In the genomic region with DNA sequence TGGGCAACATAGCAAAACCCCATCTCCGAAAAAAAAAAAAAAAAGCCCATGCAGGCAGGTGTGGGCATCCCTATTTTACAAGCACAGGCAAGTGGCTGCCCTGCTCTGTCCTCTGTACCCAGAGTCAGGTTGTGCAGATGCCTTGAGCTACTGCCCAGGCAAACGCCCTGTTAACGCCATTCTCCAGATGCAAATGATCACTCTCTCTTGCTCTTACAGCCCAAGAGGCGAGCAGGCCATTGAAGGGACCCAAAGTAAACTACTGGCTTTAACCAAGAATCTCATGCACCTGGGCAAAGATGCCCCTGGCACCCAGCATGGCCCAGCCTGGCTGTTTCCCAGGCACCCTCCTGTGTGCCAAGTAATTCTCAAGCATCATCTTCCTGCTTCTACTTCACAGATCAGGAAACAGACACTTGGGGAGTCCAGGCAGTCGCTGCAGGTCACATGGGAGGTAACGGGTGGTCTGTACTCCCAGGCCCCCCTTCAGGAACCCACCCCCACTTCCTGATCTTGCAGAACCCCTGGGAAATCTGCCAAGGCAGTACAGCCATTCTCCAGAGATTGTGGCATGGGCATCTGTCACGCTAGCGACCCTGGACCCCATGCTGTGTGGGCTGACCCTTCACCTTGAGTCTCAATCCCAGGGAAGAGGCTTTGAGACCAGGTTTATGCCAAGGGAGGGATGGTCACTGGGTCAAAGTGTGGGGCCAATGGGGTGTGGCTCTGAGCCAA, we compare ENCODE assay signal across 10 cellular contexts. TPM values are rescaled to one million over a fixed set of nuclear protein-coding genes. Genes with fewer than 3 reads are reported as not detected.
DNase-seq lines count a peak whose midpoint lies in the region; ATAC-seq and TF ChIP-seq lines count a peak whose summit lies in the region.
"Had no signal": no experiment of that assay in that cellular context is flagged by ENCODE, and none has a peak within 500 bp of the region (broad histone marks: within the 10 kb centered on the region; RNA-seq: fewer than 3 reads in every experiment).

No MANE protein-coding gene starts in this region.

- H3K27ac Mint-ChIP-seq in activated CD8-positive, alpha-beta memory T cell treated with anti-CD3 and anti-CD28 coated beads, Interleukin-2, amount 10 ng/mL, durations not matched to agents 7 days and 5 days: peak overlapping the region; percentile 10
- peak overlapping the region; percentile 97 for H3K27ac Mint-ChIP-seq in activated B cell treated with CpG ODN at 0.5 μM for 24 hours

- no peaks in the 10 kb centered on the region for H3K9me3 Mint-ChIP-seq in activated CD8-positive, alpha-beta memory T cell treated with anti-CD3 and anti-CD28 coated beads, Interleukin-2, amount 10 ng/mL, durations not matched to agents 7 days and 5 days (ENCODE audit: low read depth)
- no peaks in the 10 kb centered on the region for H3K9me3 Mint-ChIP-seq in activated B cell treated with CpG ODN at 0.5 μM for 24 hours
- H3K9me3 Mint-ChIP-seq: dendritic cell treated with granulocyte-macrophage colony-stimulating factor and Interleukin-4, amounts not matched to agents 40 ng/mL and 50 ng/mL, for 4 days had no signal

- ATAC-seq in activated CD8-positive, alpha-beta memory T cell treated with anti-CD3 and anti-CD28 coated beads, Interleukin-2, amount 10 ng/mL, durations not matched to agents 7 days and 5 days: no peak
- ATAC-seq in activated B cell treated with CpG ODN at 0.5 μM for 24 hours (ENCODE audit: low read depth) (no peak), left lung (peak; percentile 12)

- POLR2A ChIA-PET in activated B cell treated with CpG ODN at 0.5 μM for 24 hours (lab: Charles Lee): interaction anchor here (1.0 to 1.3 kb wide), 5 partner anchors 11 to 68 kb away, joined by 3 to 7 read pairs (median 3); no protein-coding TSS in a partner anchor

- TF ChIP-seq POLR2A in testis (IDR thresholded peaks at IDR 0.05): no peak

- no peak for DNase-seq in activated CD8-positive, alpha-beta memory T cell treated with anti-CD3 and anti-CD28 coated beads, Interleukin-2, amount 10 ng/mL, durations not matched to agents 7 days and 5 days
- no peak for DNase-seq in activated CD8-positive, alpha-beta memory T cell treated with anti-CD3 and anti-CD28 coated beads, Interleukin-2, amount 50 U/mL, for 48 hours
- DNase-seq in activated B cell treated with CpG ODN at 0.5 μM for 24 hours (no peak), left lung (no peak), testis (no peak), SKM-1 (lab: John Stamatoyannopoulos, UW; ENCODE audit: unreplicated experiment) (no peak), AML-193 (lab: John Stamatoyannopoulos, UW) (no peak), RKO (ENCODE audit: low spot score) (no peak)

- H3K36me3 ChIP-seq in left lung (no peaks in the 10 kb centered on the region), testis (ENCODE audit: low read depth, missing control alignments) (no peaks in the 10 kb centered on the region)
- H3K36me3 ChIP-seq: ovary had no signal

- no peak overlapping the region for H3K4me3 Mint-ChIP-seq in activated CD8-positive, alpha-beta memory T cell treated with anti-CD3 and anti-CD28 coated beads, Interleukin-2, amount 10 ng/mL, durations not matched to agents 7 days and 5 days
- no peak overlapping the region for H3K4me3 Mint-ChIP-seq in activated B cell treated with CpG ODN at 0.5 μM for 24 hours

- H3K4me1 ChIP-seq in left lung: peaks cover 36 to 89% of the 10 kb centered on the region in 2 donors
- H3K4me1 ChIP-seq in testis: peaks cover 95% of the 10 kb centered on the region

- peaks cover 81% of the 10 kb centered on the region for H3K4me1 Mint-ChIP-seq in activated CD8-positive, alpha-beta memory T cell treated with anti-CD3 and anti-CD28 coated beads, Interleukin-2, amount 10 ng/mL, durations not matched to agents 7 days and 5 days
- peaks cover 95% of the 10 kb centered on the region for H3K4me1 Mint-ChIP-seq in activated B cell treated with CpG ODN at 0.5 μM for 24 hours

- TF ChIP-seq CTCF in activated B cell treated with CpG ODN at 0.5 μM for 24 hours (IDR thresholded peaks at IDR 0.05): no peak
- TF ChIP-seq CTCF in left lung (IDR thresholded peaks at IDR 0.05): no peak
- TF ChIP-seq CTCF in testis (IDR thresholded peaks at IDR 0.05): no peak

- no peaks in the 10 kb centered on the region for H3K27me3 Mint-ChIP-seq in activated CD8-positive, alpha-beta memory T cell treated with anti-CD3 and anti-CD28 coated beads, Interleukin-2, amount 10 ng/mL, durations not matched to agents 7 days and 5 days
- H3K27me3 Mint-ChIP-seq in activated B cell treated with CpG ODN at 0.5 μM for 24 hours: no peaks in the 10 kb centered on the region

- CTCF ChIA-PET in activated CD8-positive, alpha-beta memory T cell treated with anti-CD3 and anti-CD28 coated beads, Interleukin-2, amount 10 ng/mL, durations not matched to agents 7 days and 5 days (lab: Charles Lee): interaction anchor here (0.8 to 3.0 kb wide), 4 partner anchors 11 to 68 kb away, joined by 3 to 8 read pairs (median 4); no protein-coding TSS in a partner anchor
- CTCF ChIA-PET in activated B cell treated with CpG ODN at 0.5 μM for 24 hours (lab: Charles Lee): interaction anchor here (1.3 kb wide), 2 partner anchors 10 to 68 kb away, joined by 3 read pairs; no protein-coding TSS in a partner anchor

- intact Hi-C loops in activated B cell treated with CpG ODN at 0.5 μM for 24 hours (cut with micrococcal nuclease): no loop called here
- intact Hi-C loops in left lung (cut with DNase I): no loop called here
- intact Hi-C loops in testis (cut with DNase I; ENCODE audit: low total_unique reads): no loop called here

- H3K27ac ChIP-seq in left lung (peak overlapping the region; percentile 81 to 92), testis (peak overlapping the region; percentile 71 to 86)

- H3K9me3 ChIP-seq in left lung (no peaks in the 10 kb centered on the region), testis (no peaks in the 10 kb centered on the region)
- H3K9me3 ChIP-seq: ovary had no signal

- WGBS in testis, 2 donors: 63 to 66% methylated on average over 6 to 8 of the region's 8 CpGs

- no peaks in the 10 kb centered on the region for H3K27me3 ChIP-seq in left lung
- no peaks in the 10 kb centered on the region for H3K27me3 ChIP-seq in testis
- H3K27me3 ChIP-seq: ovary had no signal

- H3K36me3 Mint-ChIP-seq in activated CD8-positive, alpha-beta memory T cell treated with anti-CD3 and anti-CD28 coated beads, Interleukin-2, amount 10 ng/mL, durations not matched to agents 7 days and 5 days: peaks cover 2% of the 10 kb centered on the region
- peaks cover 29% of the 10 kb centered on the region for H3K36me3 Mint-ChIP-seq in activated B cell treated with CpG ODN at 0.5 μM for 24 hours (ENCODE audit: low read depth)

- no peak overlapping the region for H3K4me3 ChIP-seq in left lung
- H3K4me3 ChIP-seq in testis: no peak overlapping the region
- H3K4me3 ChIP-seq: ovary had no signal

RNA-seq across cellular contexts. Expression of gene EEIG1, which starts 14.2 kb away (rescaled TPM):
- 100 to 1,000 TPM in 1 of 2 experiments, 10 to 100 TPM in 1; 60.8 to 116 TPM for total RNA-seq in activated CD8-positive, alpha-beta memory T cell treated with anti-CD3 and anti-CD28 coated beads, Interleukin-2, amount 10 ng/mL, durations not matched to agents 7 days and 5 days
- total RNA-seq in activated B cell treated with CpG ODN at 0.5 μM for 24 hours: 65.8 and 88.1 TPM in 2 replicates
- 10 to 100 TPM; 60.7 to 67.3 TPM for total RNA-seq in left lung
- 100 to 1,000 TPM; 119 to 129 TPM for total RNA-seq in testis
- polyA plus RNA-seq in testis (ENCODE audit: insufficient read depth, low read depth, low replicate concordance): 75.7 TPM

RNA-seq across cellular contexts. Expression of gene DPM2, which starts 28.9 kb away (rescaled TPM):
- 10 to 100 TPM; 51.4 to 53.5 TPM for total RNA-seq in activated CD8-positive, alpha-beta memory T cell treated with anti-CD3 and anti-CD28 coated beads, Interleukin-2, amount 10 ng/mL, durations not matched to agents 7 days and 5 days
- total RNA-seq in activated B cell treated with CpG ODN at 0.5 μM for 24 hours: 41.4 and 50.6 TPM in 2 replicates
- 10 to 100 TPM; 38.6 to 47.6 TPM for total RNA-seq in left lung
- total RNA-seq in testis: 10 to 100 TPM; 33.5 to 36.4 TPM
- 46.6 TPM for polyA plus RNA-seq in testis (ENCODE audit: insufficient read depth, low read depth, low replicate concordance)

RNA-seq across cellular contexts. Expression of gene PIP5KL1, which starts 36.0 kb away (rescaled TPM):
- total RNA-seq in activated CD8-positive, alpha-beta memory T cell treated with anti-CD3 and anti-CD28 coated beads, Interleukin-2, amount 10 ng/mL, durations not matched to agents 7 days and 5 days: 1 to 10 TPM; 1.8 to 2.6 TPM
- 1.7 and 1.8 TPM in 2 replicates for total RNA-seq in activated B cell treated with CpG ODN at 0.5 μM for 24 hours
- total RNA-seq in left lung: 1 to 10 TPM; 3.8 to 6.7 TPM
- 10 to 100 TPM in 1 of 2 donors, 1 to 10 TPM in 1; 8.4 to 10.2 TPM for total RNA-seq in testis
- 3.9 TPM for polyA plus RNA-seq in testis (ENCODE audit: insufficient read depth, low read depth, low replicate concordance)

RNA-seq across cellular contexts. Expression of gene ST6GALNAC4, which starts 49.7 kb away (rescaled TPM):
- total RNA-seq in activated CD8-positive, alpha-beta memory T cell treated with anti-CD3 and anti-CD28 coated beads, Interleukin-2, amount 10 ng/mL, durations not matched to agents 7 days and 5 days: 10 to 100 TPM; 64.7 to 71.4 TPM
- total RNA-seq in activated B cell treated with CpG ODN at 0.5 μM for 24 hours (71.3 and 85.4 TPM in 2 replicates), left lung (10 to 100 TPM; 62.5 to 89.9 TPM), testis (10 to 100 TPM; 18.8 to 24.7 TPM)
- 10.3 TPM for polyA plus RNA-seq in testis (ENCODE audit: insufficient read depth, low read depth, low replicate concordance)
